Comparison of ENCODE assay signal across 8 cellular contexts in the genomic region with DNA sequence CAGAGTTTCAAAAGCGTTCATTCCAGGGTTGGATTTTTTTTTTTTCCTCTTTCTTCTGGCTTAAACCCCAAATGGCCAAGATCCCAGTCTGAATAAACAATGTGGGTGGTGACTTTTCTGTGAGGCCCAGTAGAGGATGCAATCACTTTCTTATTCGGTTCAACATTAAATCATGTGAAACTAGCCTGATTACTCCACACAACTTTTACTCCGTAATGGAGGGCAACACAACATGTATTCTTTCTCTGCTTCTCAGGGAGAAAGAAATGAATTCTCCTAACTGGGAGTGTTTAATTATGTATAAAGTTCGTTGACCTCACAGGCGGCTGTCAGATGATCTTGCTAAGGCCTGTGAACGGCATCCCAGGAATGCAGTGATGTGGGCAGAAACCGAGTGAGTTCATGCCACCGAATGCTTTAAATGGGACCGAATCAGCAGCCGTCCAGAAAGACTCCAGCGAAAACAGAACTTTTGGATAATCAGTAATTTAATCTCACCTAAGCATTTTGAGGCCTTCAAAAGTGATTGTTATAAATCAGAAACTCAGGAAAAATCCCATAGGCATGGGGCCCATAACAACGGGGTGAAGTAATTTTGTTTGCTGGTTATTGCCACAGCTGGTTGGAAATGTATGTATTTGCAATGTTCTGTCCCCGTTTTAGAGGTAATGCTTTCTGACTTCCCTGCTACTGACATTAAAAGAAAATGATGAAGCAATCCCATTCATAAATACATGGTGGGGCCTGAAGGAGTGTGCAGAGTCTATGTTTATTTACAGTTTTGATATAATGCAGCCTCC.
DNase-seq lines count a peak whose midpoint lies in the region; ATAC-seq and TF ChIP-seq lines count a peak whose summit lies in the region.

No MANE protein-coding gene starts in this region.

- H3K27me3 ChIP-seq in HL-60 (ENCODE audit: insufficient read depth, poor library complexity, severe bottlenecking): no peaks in the 10 kb centered on the region

- no peak overlapping the region for H3K4me3 ChIP-seq in HL-60 (replicated peaks; ENCODE audit: insufficient read depth, low read length)

- peak overlapping the region; percentile 91 for H3K27ac ChIP-seq in HL-60 (replicated peaks)

- TF ChIP-seq CTCF in HL-60 (IDR thresholded peaks at IDR 0.05; ENCODE audit: insufficient read depth, low read length): no peak

- no peak for ATAC-seq in GM21737 (IDR thresholded peaks at IDR 0.05; ENCODE audit: unreplicated experiment)
- no peak for ATAC-seq in GM19395 (IDR thresholded peaks at IDR 0.05; ENCODE audit: unreplicated experiment)

- DNase-seq in HL-60 (ENCODE audit: low read depth in 1 of 2, low spot score in 1 of 2): no peak
- DNase-seq in brain pericyte (ENCODE audit: low read depth, low spot score): peak; percentile 33
- peak; percentile 71 for DNase-seq in iPS-NIHi7 (ENCODE audit: extremely low spot score)
- peak; percentile 55 for DNase-seq in smooth muscle cell of the brain vasculature (ENCODE audit: low read depth, low spot score)
- DNase-seq in GM19240 (ENCODE audit: insufficient read length, low spot score): no peak
- DNase-seq in NOMO-1 treated with DMSO at 0.1 percent for 48 hours (lab: John Stamatoyannopoulos, UW; ENCODE audit: unreplicated experiment): no peak

Comparison
In these comparisons a context has a peak if more than half of its experiments do, and no peak if none do; other contexts are left out.
1. DNase-seq: peak in brain pericyte (single experiment), iPS-NIHi7 (single experiment) and smooth muscle cell of the brain vasculature (single experiment); none in HL-60 (0 of 2), GM19240 (single experiment) and NOMO-1 treated with DMSO at 0.1 percent for 48 hours (single experiment).